Comparison of ENCODE assay signal across 12 cellular contexts in the genomic region with DNA sequence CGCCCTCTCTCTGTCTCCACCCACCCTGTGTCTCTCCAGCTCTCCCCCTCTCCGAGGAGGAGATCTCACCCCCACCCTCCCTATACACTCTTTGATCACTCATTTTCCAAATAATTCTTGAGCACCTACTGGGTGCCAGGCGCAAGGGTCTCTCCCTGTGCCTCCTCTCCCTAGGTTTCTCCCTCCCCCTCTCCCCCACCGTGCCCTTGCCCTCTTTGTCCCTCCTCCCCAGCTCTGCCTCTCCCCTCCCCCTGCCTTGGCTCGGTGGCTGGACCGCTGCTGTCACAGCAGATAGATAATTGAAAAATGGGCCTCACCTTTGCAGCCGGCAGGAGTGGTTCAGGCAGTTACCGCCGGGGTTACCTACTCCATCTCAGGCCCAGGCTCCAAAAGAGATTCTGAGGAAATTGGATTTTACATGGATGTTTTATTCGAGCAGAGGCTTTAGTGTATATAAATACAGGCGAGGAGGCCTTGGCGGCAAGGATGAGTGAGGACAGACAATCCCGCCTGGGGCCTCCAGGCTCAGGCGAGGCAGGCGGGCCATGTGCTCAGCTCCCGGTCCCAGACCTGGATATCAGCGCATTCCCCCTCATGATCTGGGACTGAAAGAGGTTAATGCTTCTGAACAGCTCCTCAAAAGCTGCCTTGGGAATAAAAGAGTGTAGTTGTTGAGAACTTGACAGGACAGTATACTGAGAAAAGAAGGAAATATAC.
DNase-seq lines count a peak whose midpoint lies in the region; ATAC-seq, FAIRE-seq and TF ChIP-seq lines count a peak whose summit lies in the region.
"Had no signal": no experiment of that assay in that cellular context is flagged by ENCODE, and none has a peak within 500 bp of the region (broad histone marks: within the 10 kb centered on the region; RNA-seq: fewer than 3 reads in every experiment).

No MANE protein-coding gene starts in this region.

- no peak for TF ChIP-seq EP300 in K562 (IDR thresholded peaks at IDR 0.05; ENCODE audit: low read length)

- FAIRE-seq in K562 (lab: Jason Lieb, UNC) (no peak), keratinocyte (lab: Jason Lieb, UNC) (no peak)
- FAIRE-seq: H54, pancreas had no signal

- dilution Hi-C loops in mammary epithelial cell (cut with HindIII; ENCODE audit: low sequenced_read_pairs) (loop anchor here (10.0 kb wide), 1 partner anchor 272 kb away; no protein-coding TSS in a partner anchor), keratinocyte (cut with MboI; ENCODE audit: extremely low pct_ligation_motif_present, low sequenced_read_pairs) (no loop called here)

- H3K27me3 Mint-ChIP-seq in MCF 10A (ENCODE audit: insufficient read depth, unreplicated experiment) = peaks cover 53% of the 10 kb centered on the region

- no peak for TF ChIP-seq POLR2A in K562 (conservative IDR thresholded peaks at IDR 0.05)

- no peaks in the 10 kb centered on the region for H3K36me3 Mint-ChIP-seq in MCF 10A (ENCODE audit: insufficient read depth, unreplicated experiment)

- no peak overlapping the region for H3K27ac Mint-ChIP-seq in MCF 10A (ENCODE audit: low read depth, unreplicated experiment)

- no peak for DNase-seq in MCF 10A (ENCODE audit: unreplicated experiment)
- DNase-seq in mammary epithelial cell = no peak
- DNase-seq in K562 (ENCODE audit: extremely low read depth in 1 of 4, low spot score in 3 of 4) = no peak
- no peak for DNase-seq in keratinocyte (ENCODE audit: low read depth, low spot score)
- no peak for DNase-seq in tibial artery
- no peak for DNase-seq in left lobe of liver (ENCODE audit: low spot score)
- DNase-seq: activated CD4-positive, CD25-positive, alpha-beta regulatory T cell; AML-193 had no signal

- H3K27ac ChIP-seq in mammary epithelial cell (ENCODE audit: insufficient read depth, low read depth, low read length) (no peak overlapping the region), K562 (ENCODE audit: extremely low read depth, low read depth, low read length) (no peak overlapping the region), keratinocyte (ENCODE audit: control insufficient read depth, insufficient read depth, low read length) (no peak overlapping the region), tibial artery (no peak overlapping the region)
- H3K27ac ChIP-seq: pancreas had no signal

- no peaks in the 10 kb centered on the region for H3K9me1 ChIP-seq in K562 (ENCODE audit: control insufficient read depth, insufficient read depth, low read length)
- H3K9me1 ChIP-seq in keratinocyte (ENCODE audit: control insufficient read depth, extremely low read depth, insufficient read depth, low read length) = no peaks in the 10 kb centered on the region

- H3K79me2 ChIP-seq in mammary epithelial cell (ENCODE audit: insufficient read depth, low read length) (no peaks in the 10 kb centered on the region), K562 (ENCODE audit: control insufficient read depth, insufficient read depth, low read length) (no peaks in the 10 kb centered on the region), keratinocyte (ENCODE audit: control insufficient read depth, insufficient read depth, low read length) (no peaks in the 10 kb centered on the region)

- no peak for TF ChIP-seq RAD21 in K562 (CRISPR knock-in tag; conservative IDR thresholded peaks at IDR 0.05 in 1 of 2, IDR thresholded peaks at IDR 0.05 in 1 of 2)

- ATAC-seq in K562 = no peak
- ATAC-seq in left lobe of liver = no peak
- no peak for ATAC-seq in GM18873 (IDR thresholded peaks at IDR 0.05; ENCODE audit: low FRiP score, unreplicated experiment)
- no peak for ATAC-seq in GM21786 (IDR thresholded peaks at IDR 0.05; ENCODE audit: unreplicated experiment)

- BruUV-seq in MCF 10A (replicated peaks; lab: Mats Ljungman, UMichigan) (no TSS peak), mammary epithelial cell (replicated peaks; lab: Mats Ljungman, UMichigan) (no TSS peak), K562 (replicated peaks; lab: Mats Ljungman, UMichigan) (no TSS peak)

- TF ChIP-seq CTCF in MCF 10A (IDR thresholded peaks at IDR 0.05; ENCODE audit: unreplicated experiment) (no peak), mammary epithelial cell (conservative IDR thresholded peaks at IDR 0.05 in 1 of 2, IDR thresholded peaks at IDR 0.05 in 1 of 2; ENCODE audit: extremely low read depth in 1 of 2, insufficient read depth in 1 of 2, low read depth in 1 of 2, low read length in 2 of 2) (no peak), K562 (IDR thresholded peaks at IDR 0.05 in 2 of 3, conservative IDR thresholded peaks at IDR 0.05 in 1 of 3; ENCODE audit: insufficient read depth in 2 of 3, low read depth in 1 of 3, low read length in 3 of 3) (no peak), keratinocyte (optimal IDR thresholded peaks at IDR 0.05 in 1 of 3, IDR thresholded peaks at IDR 0.05 in 1 of 3, conservative IDR thresholded peaks at IDR 0.05 in 1 of 3; ENCODE audit: extremely low read depth in 1 of 3, insufficient read depth in 2 of 3, low read length in 3 of 3) (no peak), tibial artery (IDR thresholded peaks at IDR 0.05) (no peak)

- H4K20me1 ChIP-seq in mammary epithelial cell (ENCODE audit: insufficient read depth, low read length) = no peaks in the 10 kb centered on the region
- H4K20me1 ChIP-seq in K562 (replicated peaks; ENCODE audit: control insufficient read depth, insufficient read depth, low read length) = no peaks in the 10 kb centered on the region
- H4K20me1 ChIP-seq in keratinocyte (ENCODE audit: control insufficient read depth, extremely low read depth, insufficient read depth, low read length) = no peaks in the 10 kb centered on the region

- H3K9me3 Mint-ChIP-seq in MCF 10A (ENCODE audit: unreplicated experiment) = no peaks in the 10 kb centered on the region

- H3K27me3 ChIP-seq in mammary epithelial cell (ENCODE audit: insufficient read depth, low read length) (peaks cover 8% of the 10 kb centered on the region), K562 (ENCODE audit: control insufficient read depth in 2 of 2, insufficient read depth in 2 of 2, low read length in 2 of 2) (peaks cover 0 to 35% of the 10 kb centered on the region in 2 experiments; a peak in 3 of 5 replicates), keratinocyte (ENCODE audit: control insufficient read depth, extremely low read depth, insufficient read depth, low read length) (peaks cover 72% of the 10 kb centered on the region), tibial artery (peaks cover 0 to 96% of the 10 kb centered on the region in 2 donors)

- H3K4me3 Mint-ChIP-seq in MCF 10A (ENCODE audit: unreplicated experiment) = peak overlapping the region; percentile 71

- H3K9ac ChIP-seq in mammary epithelial cell (ENCODE audit: insufficient read depth, low read length) (no peak overlapping the region), K562 (ENCODE audit: insufficient read depth in 1 of 2, low read depth in 2 of 2, low read length in 2 of 2) (no peak overlapping the region), keratinocyte (ENCODE audit: control insufficient read depth, extremely low read depth, insufficient read depth, low read length) (no peak overlapping the region)

- H3K4me1 ChIP-seq in mammary epithelial cell (ENCODE audit: insufficient read depth, low read length) (peaks cover 10% of the 10 kb centered on the region), K562 (replicated peaks in 1 of 2; ENCODE audit: control insufficient read depth in 2 of 2, insufficient read depth in 2 of 2, low read length in 2 of 2) (peaks cover 0 to 17% of the 10 kb centered on the region in 2 experiments; a peak in 3 of 5 replicates), keratinocyte (ENCODE audit: control insufficient read depth, extremely low read depth, insufficient read depth, low read length) (no peaks in the 10 kb centered on the region), tibial artery (peaks cover 0 to 24% (median 20%) of the 10 kb centered on the region in 4 donors)

- H3K4me1 Mint-ChIP-seq in MCF 10A (ENCODE audit: insufficient read depth, unreplicated experiment) = peaks cover 7% of the 10 kb centered on the region

- H3K36me3 ChIP-seq in mammary epithelial cell (ENCODE audit: insufficient read depth, low read length) (no peaks in the 10 kb centered on the region), K562 (ENCODE audit: control insufficient read depth, insufficient read depth, low read length) (no peaks in the 10 kb centered on the region), keratinocyte (ENCODE audit: control insufficient read depth in 2 of 2, extremely low read depth in 1 of 2, insufficient read depth in 2 of 2, low read length in 2 of 2) (no peaks in the 10 kb centered on the region), tibial artery (no peaks in the 10 kb centered on the region)
- H3K36me3 ChIP-seq: pancreas had no signal

- POLR2A ChIA-PET in MCF 10A (lab: Yijun Ruan, JAX) (interaction anchor here (1.2 to 2.0 kb wide), 2 partner anchors 15 to 16 kb away, joined by 3 to 5 read pairs; no protein-coding TSS in a partner anchor), K562 (lab: Yijun Ruan, JAX) (no interaction called here)

- H3K9me3 ChIP-seq in mammary epithelial cell (replicated peaks; ENCODE audit: insufficient read depth, low read length) (no peaks in the 10 kb centered on the region), K562 (replicated peaks; ENCODE audit: control insufficient read depth, insufficient read depth, low read depth, low read length) (no peaks in the 10 kb centered on the region), keratinocyte (ENCODE audit: control insufficient read depth, low read depth, low read length) (no peaks in the 10 kb centered on the region), tibial artery (no peaks in the 10 kb centered on the region)
- H3K9me3 ChIP-seq: pancreas had no signal

- CTCF ChIA-PET in MCF 10A (lab: Yijun Ruan, JAX) = interaction anchor here (0.7 to 6.5 kb wide), 10 partner anchors 13 to 278 kb away, joined by 3 to 58 read pairs (median 5); no protein-coding TSS in a partner anchor
- CTCF ChIA-PET in mammary epithelial cell (lab: Charles Lee; ENCODE audit: low non-redundant PET) = interaction anchor here (0.6 to 1.4 kb wide), 2 partner anchors 79 to 548 kb away, joined by 3 to 8 read pairs; no protein-coding TSS in a partner anchor
- CTCF ChIA-PET in K562 (lab: Yijun Ruan, JAX; ENCODE audit: low intra/inter-chr PET ratio) = no interaction called here

- in situ Hi-C loops in mammary epithelial cell (cut with MboI; ENCODE audit: low sequenced_read_pairs in 2 of 2) = loop anchor here in 1 of 2 donors (5.0 kb wide), 1 partner anchor 81 kb away; no protein-coding TSS in a partner anchor
- in situ Hi-C loops in K562 (cut with MboI) = loop anchor here (5.0 kb wide), 1 partner anchor 131 kb away; no protein-coding TSS in a partner anchor

- H3K4me3 ChIP-seq in mammary epithelial cell (replicated peaks in 1 of 3; ENCODE audit: insufficient read depth in 1 of 3, low read depth in 2 of 3, low read length in 3 of 3) = no peak overlapping the region
- H3K4me3 ChIP-seq in K562 = no peak overlapping the region
- H3K4me3 ChIP-seq in keratinocyte (ENCODE audit: control insufficient read depth in 2 of 3, extremely low read depth in 1 of 3, insufficient read depth in 2 of 3, low read depth in 1 of 3, low read length in 3 of 3) = no peak overlapping the region
- H3K4me3 ChIP-seq in tibial artery = peak overlapping the region; percentile 40 to 56

- H2AFZ ChIP-seq in mammary epithelial cell (ENCODE audit: low read depth, low read length) = no peak overlapping the region
- H2AFZ ChIP-seq in K562 (ENCODE audit: low read depth, low read length) = no peak overlapping the region
- no peak overlapping the region for H2AFZ ChIP-seq in keratinocyte (ENCODE audit: control insufficient read depth, low read length)

- H3K4me2 ChIP-seq in mammary epithelial cell (ENCODE audit: insufficient read depth, low read depth, low read length) (no peak overlapping the region), K562 (ENCODE audit: insufficient read depth, low read length) (peak overlapping the region; percentile 41; the same call in 1 of the 2 replicates), keratinocyte (ENCODE audit: control insufficient read depth, extremely low read depth, insufficient read depth, low read depth, low read length) (peak overlapping the region; percentile 80)

- 96% methylated on average over 11 of the region's 17 CpGs for WGBS in mammary epithelial cell (ENCODE audit: low coverage, missing lambda C conversion rate)
- 18% methylated on average over 12 of the region's 17 CpGs for WGBS in K562 (ENCODE audit: insufficient coverage, low coverage, missing lambda C conversion rate)

- intact Hi-C loops in MCF 10A (cut with micrococcal nuclease) (no loop called here), mammary epithelial cell (cut with micrococcal nuclease) (loop anchor here (2.0 kb wide), 1 partner anchor 132 kb away; no protein-coding TSS in a partner anchor), K562 (cut with micrococcal nuclease) (no loop called here), tibial artery (cut with DNase I; ENCODE audit: low total_unique reads) (no loop called here)

Comparison
In these comparisons a context has a peak if more than half of its experiments do, and no peak if none do; other contexts are left out.
1. H3K4me3 ChIP-seq: peak in tibial artery (2 of 2); none in mammary epithelial cell (0 of 3), K562 (single experiment) and keratinocyte (0 of 3).